Comparison of ENCODE assay signal across 10 cellular contexts in the genomic region with DNA sequence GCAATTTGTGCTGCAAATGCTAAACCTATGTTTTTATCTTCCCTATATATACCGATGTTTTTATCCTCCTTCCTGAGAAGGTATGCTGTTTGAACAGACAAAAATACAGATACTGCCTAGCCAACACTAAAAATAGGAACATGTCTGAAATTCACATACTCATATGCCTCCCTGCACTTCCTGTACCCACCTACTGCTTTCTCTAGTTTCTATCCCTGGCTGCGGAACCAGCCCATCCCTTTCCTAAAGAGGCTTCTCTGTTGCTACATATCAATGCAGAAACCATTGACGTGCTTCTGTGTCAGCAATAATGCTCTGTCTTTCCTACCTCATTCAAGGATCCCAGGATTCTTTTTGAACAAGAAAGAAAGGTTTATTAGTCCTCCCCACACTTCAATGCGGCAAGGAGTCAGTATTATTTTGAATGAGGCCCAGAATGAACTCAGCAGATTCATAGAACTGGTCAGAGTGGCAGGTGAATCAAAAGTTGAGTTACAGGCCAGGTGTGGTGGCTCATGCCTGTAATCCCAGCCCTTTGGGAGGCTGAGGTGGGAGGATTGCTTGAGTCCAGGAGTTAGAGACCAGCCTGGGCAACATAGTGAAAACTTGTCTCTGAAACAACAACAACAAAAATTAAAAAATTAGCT.
DNase-seq lines count a peak whose midpoint lies in the region; ATAC-seq and TF ChIP-seq lines count a peak whose summit lies in the region.
"Had no signal": no experiment of that assay in that cellular context is flagged by ENCODE, and none has a peak within 500 bp of the region (broad histone marks: within the 10 kb centered on the region; RNA-seq: fewer than 3 reads in every experiment).

No MANE protein-coding gene starts in this region.

- no peak overlapping the region for H3K4me2 ChIP-seq in GM23248 (ENCODE audit: unreplicated experiment)

- H3K9me3 ChIP-seq in left lung = no peaks in the 10 kb centered on the region
- H3K9me3 ChIP-seq in GM23248 (ENCODE audit: low read depth) = no peaks in the 10 kb centered on the region
- H3K9me3 ChIP-seq in vagina = no peaks in the 10 kb centered on the region
- H3K9me3 ChIP-seq: upper lobe of left lung had no signal

- H3K79me2 ChIP-seq in GM23248 (ENCODE audit: insufficient read depth) = no peaks in the 10 kb centered on the region

- H3K27ac ChIP-seq in left lung (peak overlapping the region in 1 of 2 donors; percentile 24), GM23248 (no peak overlapping the region), vagina (no peak overlapping the region)
- H3K27ac ChIP-seq: upper lobe of left lung had no signal

- WGBS in GM23248 (ENCODE audit: low coverage in 1 of 2, low lambda C conversion rate in 2 of 2, missing lambda C conversion rate in 2 of 2), 2 experiments = 81 to 86% methylated on average over 4 of the region's 4 CpGs

- no peaks in the 10 kb centered on the region for H4K20me1 ChIP-seq in GM23248 (ENCODE audit: insufficient read depth)

- H3K36me3 ChIP-seq in left lung (no peaks in the 10 kb centered on the region), GM23248 (ENCODE audit: low read depth) (no peaks in the 10 kb centered on the region), vagina (no peaks in the 10 kb centered on the region)
- H3K36me3 ChIP-seq: upper lobe of left lung had no signal

- no peaks in the 10 kb centered on the region for H3F3A ChIP-seq in GM23248 (ENCODE audit: insufficient read depth)

- no peaks in the 10 kb centered on the region for H3K27me3 ChIP-seq in left lung
- H3K27me3 ChIP-seq in GM23248 (replicated peaks; ENCODE audit: insufficient read depth) = no peaks in the 10 kb centered on the region
- no peaks in the 10 kb centered on the region for H3K27me3 ChIP-seq in vagina
- H3K27me3 ChIP-seq: upper lobe of left lung had no signal

- DNase-seq in left lung = peak in 1 of 2 donors; percentile 36
- DNase-seq in stimulated activated CD4-positive, alpha-beta T cell treated with anti-CD3 and anti-CD28 coated beads, Interleukin-4, amount 100 ng/mL, for 4 hours = no peak
- no peak for DNase-seq in GM23248
- DNase-seq in NCI-H510A (lab: John Stamatoyannopoulos, UW) = no peak
- DNase-seq in vagina (ENCODE audit: extremely low spot score in 2 of 2) = no peak
- DNase-seq: GOT3 had no signal

- ATAC-seq in GM18861 (IDR thresholded peaks at IDR 0.05; ENCODE audit: unreplicated experiment) (peak; percentile 95), GM21576 (IDR thresholded peaks at IDR 0.05; ENCODE audit: unreplicated experiment) (peak; percentile 94), HG03521 (IDR thresholded peaks at IDR 0.05; ENCODE audit: unreplicated experiment) (peak; percentile 80), left lung (peak; percentile 53)

- peaks cover 0 to 6% of the 10 kb centered on the region in 2 donors for H3K4me1 ChIP-seq in left lung
- no peaks in the 10 kb centered on the region for H3K4me1 ChIP-seq in GM23248 (ENCODE audit: insufficient read depth)
- no peaks in the 10 kb centered on the region for H3K4me1 ChIP-seq in vagina

- no peak for TF ChIP-seq POLR2A in vagina (IDR thresholded peaks at IDR 0.05)

- intact Hi-C loops in left lung (cut with DNase I) = no loop called here
- intact Hi-C loops in vagina (cut with DNase I) = no loop called here

- TF ChIP-seq CTCF in left lung (IDR thresholded peaks at IDR 0.05) (no peak), vagina (IDR thresholded peaks at IDR 0.05) (no peak)

- no peaks in the 10 kb centered on the region for H3K9me2 ChIP-seq in GM23248 (ENCODE audit: insufficient read depth)

- in situ Hi-C loops in GM23248 (cut with MboI) = no loop called here

- no peak overlapping the region for H3K9ac ChIP-seq in GM23248

- H3K4me3 ChIP-seq in left lung = no peak overlapping the region
- no peak overlapping the region for H3K4me3 ChIP-seq in GM23248
- H3K4me3 ChIP-seq in vagina = no peak overlapping the region
- H3K4me3 ChIP-seq: upper lobe of left lung had no signal

- H2AFZ ChIP-seq in GM23248 = no peak overlapping the region
